Comparison of ENCODE assay signal across 17 cellular contexts in the genomic region with DNA sequence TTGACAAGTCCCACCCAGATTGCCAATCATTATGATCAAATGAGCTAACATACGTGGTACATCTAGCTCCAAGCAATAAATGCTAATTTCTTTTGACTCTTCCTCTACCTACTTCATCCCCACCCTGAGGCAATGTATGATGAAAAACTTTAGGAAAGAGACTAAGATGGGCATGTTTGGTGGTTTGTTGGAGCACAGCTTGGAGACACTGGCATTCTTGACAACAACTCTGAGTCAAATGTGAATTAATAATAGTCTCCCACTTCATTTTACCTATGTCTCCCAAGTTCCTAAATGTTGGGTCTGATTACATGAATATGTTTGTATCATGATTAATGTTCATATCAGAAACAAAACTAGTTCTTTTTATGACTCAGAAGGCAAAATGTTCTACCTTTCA.
"Had no signal": no experiment of that assay in that cellular context is flagged by ENCODE, and none has a peak within 500 bp of the region (broad histone marks: within the 10 kb centered on the region; RNA-seq: fewer than 3 reads in every experiment).

No MANE protein-coding gene starts in this region.

- DNase-seq: activated B cell treated with CpG ODN at 0.5 μM for 24 hours; activated CD4-positive, alpha-beta memory T cell treated with anti-CD3 and anti-CD28 coated beads, Interleukin-2, amount 10 ng/mL, durations not matched to agents 7 days and 5 days; activated CD4-positive, alpha-beta T cell treated with anti-CD3 and anti-CD28 coated beads for 48 hours; activated effector memory CD4-positive, alpha-beta T cell treated with anti-CD3 and anti-CD28 coated beads, Interleukin-2, amount 50 U/mL, for 16 hours; activated naive CD4-positive, alpha-beta T cell treated with anti-CD3 and anti-CD28 coated beads, Interleukin-2, amount 10 ng/mL, durations not matched to agents 7 days and 5 days; activated T-cell treated with anti-CD3 and anti-CD28 coated beads for 4 hours; central memory CD4-positive, alpha-beta T cell; left ventricle myocardium inferior; pancreas; psoas muscle; spleen; stimulated activated CD4-positive, alpha-beta T cell treated with anti-CD3 and anti-CD28 coated beads, Interleukin-4, amount 100 ng/mL, for 1 hour; stimulated activated naive CD4-positive, alpha-beta T cell; T1000; upper lobe of left lung had no signal

- H3K4me3 ChIP-seq: left ventricle myocardium inferior, pancreas, psoas muscle, right atrium auricular region, spleen, upper lobe of left lung had no signal

- H3K36me3 ChIP-seq: left ventricle myocardium inferior, neutrophil, pancreas, right atrium auricular region, spleen, upper lobe of left lung had no signal

- H3K9me3 ChIP-seq: left ventricle myocardium inferior, neutrophil, pancreas, psoas muscle, spleen, upper lobe of left lung had no signal

- H3K27ac ChIP-seq: neutrophil, pancreas, psoas muscle, spleen, upper lobe of left lung had no signal

- H3K27me3 ChIP-seq: neutrophil, pancreas, right atrium auricular region, spleen, upper lobe of left lung had no signal

- ATAC-seq: pancreas, psoas muscle had no signal
